Comparison of ENCODE assay signal across 23 cellular contexts in genomic region chr2:132824716-132825115, GRCh38.
DNase-seq lines count a peak whose midpoint lies in the region; ATAC-seq, FAIRE-seq and TF ChIP-seq lines count a peak whose summit lies in the region.
"Had no signal": no experiment of that assay in that cellular context is flagged by ENCODE, and none has a peak within 500 bp of the region (broad histone marks: within the 10 kb centered on the region; RNA-seq: fewer than 3 reads in every experiment).

No MANE protein-coding gene starts in this region.

- SMC1A ChIA-PET in GM12878 (lab: Charles Lee; ENCODE audit: uncharacterized antibody, unreplicated experiment) = interaction anchor here (1.1 to 1.2 kb wide), 2 partner anchors 9 to 67 kb away, joined by 3 to 4 read pairs; no protein-coding TSS in a partner anchor

- H3K4me3 ChIP-seq in GM12878 = no peak overlapping the region
- no peak overlapping the region for H3K4me3 ChIP-seq in osteoblast (ENCODE audit: insufficient read depth, low read length)
- H3K4me3 ChIP-seq: BLaER1 treated with 17β-estradiol and CSF1 and Interleukin-3, amounts not matched to agents 10 nM and 100 nM; body of pancreas; dorsolateral prefrontal cortex; esophagus muscularis mucosa; mucosa of descending colon; thyroid gland had no signal

- intact Hi-C loops in GM12878 (cut with micrococcal nuclease; ENCODE audit: unreplicated experiment) = no loop called here

- H3K9me3 ChIP-seq in GM12878 (replicated peaks; ENCODE audit: control insufficient read depth, insufficient read depth, low read length) = no peaks in the 10 kb centered on the region
- no peaks in the 10 kb centered on the region for H3K9me3 ChIP-seq in osteoblast (ENCODE audit: low read depth, low read length)
- H3K9me3 ChIP-seq: BLaER1 treated with 17β-estradiol and CSF1 and Interleukin-3, amounts not matched to agents 10 nM and 100 nM; body of pancreas; esophagus muscularis mucosa; mucosa of descending colon; thyroid gland had no signal

- no peak overlapping the region for H2AFZ ChIP-seq in GM12878 (ENCODE audit: control insufficient read depth, low read depth, low read length)
- H2AFZ ChIP-seq in osteoblast (ENCODE audit: low read length) = no peak overlapping the region

- TF ChIP-seq POLR2A in GM12878 (IDR thresholded peaks at IDR 0.05; ENCODE audit: low read depth, low read length) = no peak

- H3K27me3 ChIP-seq in GM12878 (replicated peaks in 1 of 2; ENCODE audit: control insufficient read depth in 2 of 2, insufficient read depth in 2 of 2, low read length in 1 of 2) (no peaks in the 10 kb centered on the region), osteoblast (ENCODE audit: insufficient read depth, low read length) (no peaks in the 10 kb centered on the region)
- H3K27me3 ChIP-seq: BLaER1 treated with 17β-estradiol and CSF1 and Interleukin-3, amounts not matched to agents 10 nM and 100 nM; body of pancreas; dorsolateral prefrontal cortex; esophagus muscularis mucosa; thyroid gland had no signal

- H3K27ac ChIP-seq in GM12878 (ENCODE audit: control insufficient read depth, insufficient read depth) = no peak overlapping the region
- no peak overlapping the region for H3K27ac ChIP-seq in osteoblast (ENCODE audit: low read depth, low read length)
- H3K27ac ChIP-seq: BLaER1 treated with 17β-estradiol and CSF1 and Interleukin-3, amounts not matched to agents 10 nM and 100 nM; body of pancreas; dorsolateral prefrontal cortex; esophagus muscularis mucosa; thyroid gland had no signal

- no peak for FAIRE-seq in GM12878 (lab: Jason Lieb, UNC)

- CTCF ChIA-PET in GM12878 (lab: Yijun Ruan, JAX) = no interaction called here

- TF ChIP-seq RAD21 in GM12878 (IDR thresholded peaks at IDR 0.05; ENCODE audit: insufficient read depth, low read depth, low read length) = no peak

- H3K79me2 ChIP-seq in GM12878 (ENCODE audit: control insufficient read depth, insufficient read depth, low read length) = no peaks in the 10 kb centered on the region
- H3K79me2 ChIP-seq in osteoblast (ENCODE audit: insufficient read depth, low read length) = no peaks in the 10 kb centered on the region

- no peaks in the 10 kb centered on the region for H4K20me1 ChIP-seq in GM12878 (ENCODE audit: control insufficient read depth, insufficient read depth)
- H4K20me1 ChIP-seq in osteoblast (ENCODE audit: insufficient read depth, low read length) = no peaks in the 10 kb centered on the region
- H4K20me1 ChIP-seq: BLaER1 treated with 17β-estradiol and CSF1 and Interleukin-3, amounts not matched to agents 10 nM and 100 nM had no signal

- no peak for TF ChIP-seq EP300 in GM12878 (IDR thresholded peaks at IDR 0.05; ENCODE audit: borderline replicate concordance in 1 of 2, control insufficient read depth in 1 of 2, low read depth in 2 of 2, low read length in 2 of 2)

- POLR2A ChIA-PET in GM12878 (lab: Charles Lee) = no interaction called here

- no peaks in the 10 kb centered on the region for H3K36me3 ChIP-seq in GM12878 (ENCODE audit: control insufficient read depth in 2 of 2, insufficient read depth in 2 of 2, low read length in 1 of 2)
- no peaks in the 10 kb centered on the region for H3K36me3 ChIP-seq in osteoblast (ENCODE audit: insufficient read depth, low read length)
- H3K36me3 ChIP-seq: BLaER1 treated with 17β-estradiol and CSF1 and Interleukin-3, amounts not matched to agents 10 nM and 100 nM; esophagus muscularis mucosa; thyroid gland had no signal

- DNase-seq in EH (ENCODE audit: low read depth) (peak; percentile 72), GM12878 (ENCODE audit: low read depth, low spot score) (no peak), myocyte (ENCODE audit: low read depth) (peak; percentile 9), omental fat pad (ENCODE audit: low spot score) (no peak), osteoblast (ENCODE audit: insufficient read length, low spot score, missing footprints) (no peak), amniotic stem cell (lab: John Stamatoyannopoulos, UW) (no peak)
- DNase-seq: activated gamma-delta T cell treated with Interleukin-2 at 50 U/mL for 16 hours; body of pancreas; DMS79; dorsolateral prefrontal cortex; Kasumi-1; left colon; mucosa of descending colon; NCI-H1694; occipital lobe; SIG-M5; stimulated activated CD4-positive, alpha-beta T cell treated with anti-CD3 and anti-CD28 coated beads, Interleukin-2, amount 100 ng/mL, for 48 hours; thyroid gland had no signal

- in situ Hi-C loops in GM12878 (cut with MboI) = no loop called here

- no peak overlapping the region for H3K4me2 ChIP-seq in GM12878 (ENCODE audit: control insufficient read depth, insufficient read depth)
- no peak overlapping the region for H3K4me2 ChIP-seq in osteoblast (ENCODE audit: insufficient read depth, low read length)
- H3K4me2 ChIP-seq: BLaER1 treated with 17β-estradiol and CSF1 and Interleukin-3, amounts not matched to agents 10 nM and 100 nM had no signal

- no peak overlapping the region for H3K9ac ChIP-seq in GM12878 (ENCODE audit: control insufficient read depth, insufficient read depth, low read length)
- H3K9ac ChIP-seq: BLaER1 treated with 17β-estradiol and CSF1 and Interleukin-3, amounts not matched to agents 10 nM and 100 nM had no signal

- ATAC-seq in HG03342 (IDR thresholded peaks at IDR 0.05; ENCODE audit: unreplicated experiment) = peak; percentile 70
- peak; percentile 75 for ATAC-seq in GM12878
- no peak for ATAC-seq in omental fat pad (ENCODE audit: low FRiP score)
- no peak for ATAC-seq in HG03175 (IDR thresholded peaks at IDR 0.05; ENCODE audit: unreplicated experiment)
- ATAC-seq: activated CD4-positive, CD25-positive, alpha-beta regulatory T cell treated with anti-CD3 and anti-CD28 coated beads, Interleukin-2, amount 50 U/mL, for 24 hours; body of pancreas; left colon; mucosa of descending colon had no signal

- no peak for TF ChIP-seq CTCF in GM12878 (IDR thresholded peaks at IDR 0.05 in 2 of 3, conservative IDR thresholded peaks at IDR 0.05 in 1 of 3; ENCODE audit: control insufficient read depth in 2 of 3, extremely low read depth in 1 of 3, insufficient read depth in 1 of 3, low read depth in 3 of 3, low read length in 3 of 3)
- TF ChIP-seq CTCF in omental fat pad (IDR thresholded peaks at IDR 0.05) = no peak
- TF ChIP-seq CTCF in osteoblast (IDR thresholded peaks at IDR 0.05; ENCODE audit: extremely low read depth, low read depth, low read length) = no peak

- H3K4me1 ChIP-seq in GM12878 (ENCODE audit: control insufficient read depth, insufficient read depth, low read length) = no peaks in the 10 kb centered on the region
- no peaks in the 10 kb centered on the region for H3K4me1 ChIP-seq in osteoblast (ENCODE audit: insufficient read depth, low read length)
- H3K4me1 ChIP-seq: BLaER1 treated with 17β-estradiol and CSF1 and Interleukin-3, amounts not matched to agents 10 nM and 100 nM; body of pancreas; esophagus muscularis mucosa; thyroid gland had no signal

- no TSS peak for BruUV-seq in GM12878 (replicated peaks; lab: Mats Ljungman, UMichigan)

- RAD21 ChIA-PET in GM12878 (lab: Charles Lee; ENCODE audit: unreplicated experiment) = no interaction called here

TF ChIP-seq in GM12878, 131 proteins besides CTCF, POLR2A, EP300 and RAD21 (continues in another document):
- no peak for TF ChIP-seq SREBF2 (IDR thresholded peaks at IDR 0.05; ENCODE audit: low read length)
- no peak for TF ChIP-seq ZNF217 (IDR thresholded peaks at IDR 0.05)
- no peak for TF ChIP-seq WRNIP1 (IDR thresholded peaks at IDR 0.05; ENCODE audit: borderline replicate concordance, low read depth, low read length)
- TF ChIP-seq MLLT1 (IDR thresholded peaks at IDR 0.05) = no peak
- TF ChIP-seq NR2C1 (IDR thresholded peaks at IDR 0.05) = no peak
- TF ChIP-seq ZBTB4 (CRISPR knock-in tag; IDR thresholded peaks at IDR 0.05) = no peak
- TF ChIP-seq HDAC6 (IDR thresholded peaks at IDR 0.05; ENCODE audit: unreplicated experiment) = no peak
- no peak for TF ChIP-seq ETV6 (conservative IDR thresholded peaks at IDR 0.05 in 1 of 2, IDR thresholded peaks at IDR 0.05 in 1 of 2; ENCODE audit: borderline replicate concordance in 1 of 2, low read depth in 1 of 2)

Comparison
In these comparisons a context has a peak if more than half of its experiments do, and no peak if none do; other contexts are left out.
1. DNase-seq: peak in EH (single experiment) and myocyte (single experiment); none in GM12878 (single experiment), omental fat pad (single experiment), osteoblast (single experiment) and amniotic stem cell (single experiment).
2. ATAC-seq: peak in HG03342 (single experiment) and GM12878 (single experiment); none in omental fat pad (single experiment) and HG03175 (single experiment).